16 cellular contexts compared by ENCODE assay signal in the genomic region with DNA sequence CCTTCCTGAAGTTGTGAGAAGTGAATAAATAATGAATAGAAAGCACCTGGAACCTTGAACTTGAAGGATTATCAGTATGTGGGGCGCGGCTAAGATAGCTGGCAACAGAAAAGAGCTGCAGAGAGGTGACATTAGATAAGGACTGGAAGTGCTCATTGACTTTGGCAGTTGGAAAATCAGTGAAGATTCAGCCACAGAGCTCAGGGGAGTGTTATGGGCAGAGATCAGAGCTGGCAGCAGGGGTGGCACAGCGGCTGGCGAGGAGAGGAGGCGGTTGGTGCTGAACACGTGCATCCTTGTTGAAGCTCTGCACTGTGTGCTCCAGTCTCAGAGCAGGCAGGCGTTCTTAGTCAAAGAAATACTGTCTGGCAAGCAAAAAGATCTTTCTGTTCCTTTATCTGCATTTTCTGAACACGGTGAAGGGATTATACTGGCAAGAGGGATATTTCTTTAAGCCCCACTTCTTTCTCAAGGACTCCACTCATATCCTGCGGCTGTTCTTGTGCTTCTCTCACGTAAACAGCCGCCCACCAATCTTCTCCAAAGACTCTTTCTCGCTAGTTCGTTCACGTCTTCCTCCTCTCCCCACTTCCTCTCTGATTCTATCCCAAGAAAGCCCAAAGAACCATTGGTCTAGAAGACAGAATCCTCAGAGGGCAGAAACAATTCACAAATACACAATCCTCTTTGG. TPM values are rescaled to one million over a fixed set of nuclear protein-coding genes. Genes with fewer than 3 reads are reported as not detected.
DNase-seq lines count a peak whose midpoint lies in the region; ATAC-seq, FAIRE-seq and TF ChIP-seq lines count a peak whose summit lies in the region.
"Had no signal": no experiment of that assay in that cellular context is flagged by ENCODE, and none has a peak within 500 bp of the region (broad histone marks: within the 10 kb centered on the region; RNA-seq: fewer than 3 reads in every experiment).

No MANE protein-coding gene starts in this region.

- peaks cover 19% of the 10 kb centered on the region for H3K4me1 ChIP-seq in HEK293 (ENCODE audit: control insufficient read depth, insufficient read depth, low read length)
- H3K4me1 ChIP-seq in pancreas: peaks cover 14 to 49% (median 30%) of the 10 kb centered on the region in 3 donors

- H3K27ac ChIP-seq in HEK293 (ENCODE audit: extremely low read depth, low read depth, low read length) (no peak overlapping the region), caudate nucleus (ENCODE audit: low read depth, low read length) (no peak overlapping the region), pancreas (no peak overlapping the region)

- ATAC-seq in pancreas: peak in 3 of 4 donors; percentile 29 to 61 (median 56)
- ATAC-seq: activated T-helper 17 cell treated with anti-CD3 and anti-CD28 coated beads, Interleukin-2, amount 50 U/mL, for 72 hours; T-helper 17 cell had no signal

- FAIRE-seq in pancreas (lab: Jason Lieb, UNC): no peak
- FAIRE-seq: GM18507 had no signal

- H3K4me3 Mint-ChIP-seq in immature natural killer cell: no peak overlapping the region
- H3K4me3 Mint-ChIP-seq: activated T-helper 17 cell treated with anti-CD3 and anti-CD28 coated beads, Interleukin-2, amount 50 U/mL, for 72 hours; T-helper 17 cell had no signal

- intact Hi-C loops in pancreas (cut with DNase I): no loop called here

- peaks cover 0 to 2% of the 10 kb centered on the region in 2 donors for H3K4me1 Mint-ChIP-seq in immature natural killer cell
- H3K4me1 Mint-ChIP-seq: activated T-helper 17 cell treated with anti-CD3 and anti-CD28 coated beads, Interleukin-2, amount 50 U/mL, for 72 hours had no signal

- WGBS in pancreas, 2 donors: 49 to 50% methylated on average over 14 of the region's 14 CpGs

- no peak overlapping the region for H3K27ac Mint-ChIP-seq in immature natural killer cell
- H3K27ac Mint-ChIP-seq: activated T-helper 17 cell treated with anti-CD3 and anti-CD28 coated beads, Interleukin-2, amount 50 U/mL, for 72 hours; T-helper 17 cell had no signal

- no peaks in the 10 kb centered on the region for H3K36me3 Mint-ChIP-seq in immature natural killer cell

- H3K4me3 ChIP-seq in HEK293 (ENCODE audit: low read depth, low read length) (no peak overlapping the region), pancreas (no peak overlapping the region)

- H3K9me3 ChIP-seq in HEK293 (ENCODE audit: control insufficient read depth, insufficient read depth, low read depth, low read length) (no peaks in the 10 kb centered on the region), pancreas (no peaks in the 10 kb centered on the region)

- CTCF ChIA-PET in HEK293 (lab: Yijun Ruan, JAX): interaction anchor here (0.5 to 2.8 kb wide), 9 partner anchors 9 to 1787 kb away, joined by 3 to 14 read pairs (median 4); no protein-coding TSS in a partner anchor

- no peaks in the 10 kb centered on the region for H3K27me3 ChIP-seq in pancreas

- POLR2A ChIA-PET in HEK293 (lab: Yijun Ruan, JAX): no interaction called here

- no peaks in the 10 kb centered on the region for H3K9me3 Mint-ChIP-seq in immature natural killer cell
- H3K9me3 Mint-ChIP-seq: activated T-helper 17 cell treated with anti-CD3 and anti-CD28 coated beads, Interleukin-2, amount 50 U/mL, for 72 hours had no signal

- TF ChIP-seq CTCF in HEK293 (tag by site-specific recombination; IDR thresholded peaks at IDR 0.05) (no peak), pancreas (IDR thresholded peaks at IDR 0.05) (no peak)

- peaks cover 4 to 5% (median 5%) of the 10 kb centered on the region in 3 donors for H3K27me3 Mint-ChIP-seq in immature natural killer cell (ENCODE audit: low read depth in 3 of 3)

- peak in 31 of 61 donors; percentile 4 to 66 (median 19) for DNase-seq in caudate nucleus (lab: John Stamatoyannopoulos, UW)
- peak; percentile 32 to 37 for DNase-seq in hippocampal formation (lab: John Stamatoyannopoulos, UW)
- peak in 2 of 6 donors; percentile 27 to 41 for DNase-seq in pancreas
- no peak for DNase-seq in activated naive CD4-positive, alpha-beta T cell treated with Interleukin-2 at 50 U/mL for 16 hours
- no peak for DNase-seq in immature natural killer cell
- DNase-seq in COLO829 (ENCODE audit: low spot score): no peak
- DNase-seq in germinal center (ENCODE audit: low spot score): no peak
- DNase-seq: ACHN; activated CD4-positive, alpha-beta T cell treated with anti-CD3 and anti-CD28 coated beads, Interleukin-2, amount 50 U/mL, for 1 hour; NCI-H2081 treated with DMSO at 0.1 percent for 48 hours; NCI-H774; stimulated activated CD4-positive, alpha-beta T cell treated with anti-CD3 and anti-CD28 coated beads, Interleukin-4, amount 100 ng/mL, for 1 hour; T-helper 17 cell had no signal

- H3K36me3 ChIP-seq in HEK293 (ENCODE audit: control insufficient read depth in 2 of 2, insufficient read depth in 1 of 2, low read length in 2 of 2): no peaks in the 10 kb centered on the region
- no peaks in the 10 kb centered on the region for H3K36me3 ChIP-seq in pancreas

TF ChIP-seq in HEK293, 187 proteins besides CTCF, POLR2A, EP300 and RAD21:
- TF ChIP-seq ZNF596 (tag by site-specific recombination; IDR thresholded peaks at IDR 0.05): no peak
- TF ChIP-seq, protein P1, sequence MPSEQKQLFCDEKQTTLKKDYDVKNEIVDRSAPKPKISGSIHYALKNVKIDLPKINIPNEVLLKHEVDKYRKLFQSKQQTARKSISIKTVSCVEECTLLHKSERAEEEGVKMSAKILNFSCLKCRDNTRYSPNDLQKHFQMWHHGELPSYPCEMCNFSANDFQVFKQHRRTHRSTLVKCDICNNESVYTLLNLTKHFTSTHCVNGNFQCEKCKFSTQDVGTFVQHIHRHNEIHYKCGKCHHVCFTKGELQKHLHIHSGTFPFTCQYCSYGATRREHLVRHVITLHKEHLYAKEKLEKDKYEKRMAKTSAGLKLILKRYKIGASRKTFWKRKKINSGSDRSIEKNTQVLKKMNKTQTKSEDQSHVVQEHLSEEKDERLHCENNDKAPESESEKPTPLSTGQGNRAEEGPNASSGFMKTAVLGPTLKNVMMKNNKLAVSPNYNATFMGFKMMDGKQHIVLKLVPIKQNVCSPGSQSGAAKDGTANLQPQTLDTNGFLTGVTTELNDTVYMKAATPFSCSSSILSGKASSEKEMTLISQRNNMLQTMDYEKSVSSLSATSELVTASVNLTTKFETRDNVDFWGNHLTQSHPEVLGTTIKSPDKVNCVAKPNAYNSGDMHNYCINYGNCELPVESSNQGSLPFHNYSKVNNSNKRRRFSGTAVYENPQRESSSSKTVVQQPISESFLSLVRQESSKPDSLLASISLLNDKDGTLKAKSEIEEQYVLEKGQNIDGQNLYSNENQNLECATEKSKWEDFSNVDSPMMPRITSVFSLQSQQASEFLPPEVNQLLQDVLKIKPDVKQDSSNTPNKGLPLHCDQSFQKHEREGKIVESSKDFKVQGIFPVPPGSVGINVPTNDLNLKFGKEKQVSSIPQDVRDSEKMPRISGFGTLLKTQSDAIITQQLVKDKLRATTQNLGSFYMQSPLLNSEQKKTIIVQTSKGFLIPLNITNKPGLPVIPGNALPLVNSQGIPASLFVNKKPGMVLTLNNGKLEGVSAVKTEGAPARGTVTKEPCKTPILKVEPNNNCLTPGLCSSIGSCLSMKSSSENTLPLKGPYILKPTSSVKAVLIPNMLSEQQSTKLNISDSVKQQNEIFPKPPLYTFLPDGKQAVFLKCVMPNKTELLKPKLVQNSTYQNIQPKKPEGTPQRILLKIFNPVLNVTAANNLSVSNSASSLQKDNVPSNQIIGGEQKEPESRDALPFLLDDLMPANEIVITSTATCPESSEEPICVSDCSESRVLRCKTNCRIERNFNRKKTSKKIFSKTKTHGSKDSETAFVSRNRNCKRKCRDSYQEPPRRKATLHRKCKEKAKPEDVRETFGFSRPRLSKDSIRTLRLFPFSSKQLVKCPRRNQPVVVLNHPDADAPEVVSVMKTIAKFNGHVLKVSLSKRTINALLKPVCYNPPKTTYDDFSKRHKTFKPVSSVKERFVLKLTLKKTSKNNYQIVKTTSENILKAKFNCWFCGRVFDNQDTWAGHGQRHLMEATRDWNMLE (tag by site-specific recombination; conservative IDR thresholded peaks at IDR 0.05; ENCODE audit: low read depth): no peak
- 0 out of 2 replicates have a peak, but pooled peaks have one; percentile 14 for TF ChIP-seq FEZF1 (tag by site-specific recombination; IDR thresholded peaks at IDR 0.05)
- no peak for TF ChIP-seq GLI2 (tag by site-specific recombination; IDR thresholded peaks at IDR 0.05; ENCODE audit: borderline replicate concordance, low read depth)
- no peak for TF ChIP-seq ZFP37 (tag by site-specific recombination; IDR thresholded peaks at IDR 0.05)
- no peak for TF ChIP-seq ZNF324 (tag by site-specific recombination; IDR thresholded peaks at IDR 0.05)

RNA-seq across cellular contexts. Expression of a gene that starts 38.7 kb away (rescaled TPM):
- 10 to 100 TPM; 33.9 to 83.3 (median 49.9) TPM for total RNA-seq in pancreas
- polyA plus RNA-seq in pancreas (10 to 100 TPM; 31.9 to 44.7 TPM), immature natural killer cell (100 to 1,000 TPM; 336 to 513 (median 447) TPM)

RNA-seq across cellular contexts. Expression of a gene that starts 45.8 kb away (rescaled TPM):
- total RNA-seq in pancreas: 100 to 1,000 TPM in 1 of 6 donors, 10 to 100 TPM in 5; 66.9 to 112 (median 83.3) TPM
- polyA plus RNA-seq in pancreas (10 to 100 TPM; 34.1 to 69.3 TPM), immature natural killer cell (10 to 100 TPM; 36.4 to 71.7 (median 57.7) TPM)

Comparison
In these comparisons a context has a peak if more than half of its experiments do, and no peak if none do; other contexts are left out.
1. DNase-seq: peak in caudate nucleus (31 of 61) and hippocampal formation (2 of 2); none in activated naive CD4-positive, alpha-beta T cell treated with Interleukin-2 at 50 U/mL for 16 hours (single experiment), immature natural killer cell (0 of 3), COLO829 (single experiment) and germinal center (single experiment).
2. RNA of a gene that starts 38.7 kb away (polyA plus RNA-seq): 336 to 513 TPM in immature natural killer cell; 31.9 to 44.7 TPM in pancreas; every median in the first group is over 4 times any median in the second.